ENCODE assay signal across 7 cellular contexts in genomic region chr9:138181963-138182362, GRCh38.
DNase-seq lines count a peak whose midpoint lies in the region; ATAC-seq and TF ChIP-seq lines count a peak whose summit lies in the region.
"Not testable (repeated sequence)": the region's sequence is repeated elsewhere in the genome, so short reads cannot be mapped to it uniquely, and the experiment has no call there.

No MANE protein-coding gene starts in this region.

- CTCF ChIA-PET in mammary epithelial cell (lab: Charles Lee; ENCODE audit: low non-redundant PET) = not testable (repeated sequence)

- not testable (repeated sequence) for BruUV-seq in mammary epithelial cell (replicated peaks; lab: Mats Ljungman, UMichigan)

- not testable (repeated sequence) for H3K4me2 ChIP-seq in mammary epithelial cell (ENCODE audit: insufficient read depth, low read depth, low read length)

- not testable (repeated sequence) for TF ChIP-seq CTCF in RWPE2 (IDR thresholded peaks at IDR 0.05; ENCODE audit: poor library complexity, severe bottlenecking); mammary epithelial cell (conservative IDR thresholded peaks at IDR 0.05 in 1 of 2, IDR thresholded peaks at IDR 0.05 in 1 of 2; ENCODE audit: extremely low read depth in 1 of 2, insufficient read depth in 1 of 2, low read depth in 1 of 2, low read length in 2 of 2); choroid plexus epithelial cell (conservative IDR thresholded peaks at IDR 0.05; ENCODE audit: low read depth, low read length); fibroblast of the aortic adventitia (IDR thresholded peaks at IDR 0.05; ENCODE audit: insufficient read depth, low read length)

- H3K4me3 ChIP-seq in RWPE2 (ENCODE audit: severe bottlenecking); mammary epithelial cell (replicated peaks in 1 of 3; ENCODE audit: insufficient read depth in 1 of 3, low read depth in 2 of 3, low read length in 3 of 3); choroid plexus epithelial cell (ENCODE audit: low read depth, low read length); fibroblast of the aortic adventitia (ENCODE audit: low read depth, low read length): not testable (repeated sequence)

- not testable (repeated sequence) for H3K4me1 ChIP-seq in RWPE2 (ENCODE audit: insufficient read depth, poor library complexity, severe bottlenecking); mammary epithelial cell (ENCODE audit: insufficient read depth, low read length)

- H4K20me1 ChIP-seq in mammary epithelial cell (ENCODE audit: insufficient read depth, low read length) = not testable (repeated sequence)

- not testable (repeated sequence) for H3K27ac ChIP-seq in RWPE2 (ENCODE audit: poor library complexity, severe bottlenecking); mammary epithelial cell (ENCODE audit: insufficient read depth, low read depth, low read length)

- H3K9me3 ChIP-seq in RWPE2 (ENCODE audit: severe bottlenecking); mammary epithelial cell (replicated peaks; ENCODE audit: insufficient read depth, low read length): not testable (repeated sequence)

- H3K27me3 ChIP-seq in RWPE2 (ENCODE audit: insufficient read depth, poor library complexity, severe bottlenecking); mammary epithelial cell (ENCODE audit: insufficient read depth, low read length): not testable (repeated sequence)

- not testable (repeated sequence) for H3K36me3 ChIP-seq in RWPE2 (ENCODE audit: low read depth); mammary epithelial cell (ENCODE audit: insufficient read depth, low read length)

- WGBS in mammary epithelial cell (ENCODE audit: low coverage, missing lambda C conversion rate) = 0% methylated on average over 1 of the region's 1 CpG

- dilution Hi-C loops in mammary epithelial cell (cut with HindIII; ENCODE audit: low sequenced_read_pairs) = not testable (repeated sequence)

- H3K79me2 ChIP-seq in mammary epithelial cell (ENCODE audit: insufficient read depth, low read length) = not testable (repeated sequence)

- H3K9ac ChIP-seq in mammary epithelial cell (ENCODE audit: insufficient read depth, low read length) = not testable (repeated sequence)

- H2AFZ ChIP-seq in mammary epithelial cell (ENCODE audit: low read depth, low read length) = not testable (repeated sequence)

- 0 out of 3 replicates have a peak, but pooled peaks have one; percentile 62 for ATAC-seq in RWPE2 (ENCODE audit: low read depth)

- DNase-seq in HS-5 (ENCODE audit: low read depth) = peak; percentile 29
- DNase-seq in RWPE2 (ENCODE audit: low spot score) = not testable (repeated sequence)
- peak; percentile 17 for DNase-seq in SW480 (ENCODE audit: low spot score)
- peak; percentile 62 for DNase-seq in mammary epithelial cell
- peak; percentile 2 for DNase-seq in choroid plexus epithelial cell (ENCODE audit: low read depth)
- DNase-seq in fibroblast of the aortic adventitia (ENCODE audit: low read depth) = peak; percentile 9
- peak; percentile 2 for DNase-seq in renal cortical epithelial cell (ENCODE audit: low read depth)

- intact Hi-C loops in mammary epithelial cell (cut with micrococcal nuclease) = not testable (repeated sequence)

- in situ Hi-C loops in mammary epithelial cell (cut with MboI; ENCODE audit: low sequenced_read_pairs in 2 of 2) = not testable (repeated sequence)
